In the genomic region with DNA sequence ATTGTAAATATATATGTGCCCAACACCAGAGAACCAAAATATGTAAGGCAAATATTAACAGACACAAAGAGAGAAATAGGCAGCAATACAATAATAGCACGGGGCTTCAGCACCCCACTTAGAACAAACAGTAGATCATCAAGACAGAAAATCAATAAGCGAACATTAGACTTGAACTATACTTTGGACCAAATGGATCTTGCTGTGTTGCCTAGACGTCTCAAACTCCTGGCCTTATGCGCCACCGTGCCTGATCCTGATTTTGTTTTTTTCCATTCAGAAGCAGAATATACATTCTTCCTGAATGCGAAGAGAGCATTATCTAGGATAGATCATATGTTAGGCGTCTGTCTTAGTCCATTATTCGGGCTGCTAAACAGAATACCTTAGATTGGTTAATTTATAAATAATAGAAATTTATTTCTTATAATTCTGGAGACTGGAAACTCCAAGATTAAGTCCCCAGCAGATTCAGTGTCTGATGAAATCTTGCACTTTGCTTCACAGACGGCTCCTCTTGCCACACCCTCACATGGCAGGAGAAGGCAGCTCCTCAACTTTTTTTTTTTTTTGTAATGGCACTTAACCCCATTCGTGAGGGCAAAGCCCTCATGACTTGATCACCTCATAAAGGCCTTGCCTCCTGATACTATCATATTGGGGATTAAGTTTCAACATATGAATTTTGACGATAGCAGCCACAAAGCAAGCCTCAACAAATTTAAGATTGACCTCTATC, we compare ENCODE assay signal across 24 cellular contexts.
"Had no signal": no experiment of that assay in that cellular context is flagged by ENCODE, and none has a peak within 500 bp of the region (broad histone marks: within the 10 kb centered on the region; RNA-seq: fewer than 3 reads in every experiment).

No MANE protein-coding gene starts in this region.

- H3K4me1 ChIP-seq: gastrocnemius medialis, pancreas, right atrium auricular region, sigmoid colon, spleen, suprapubic skin, transverse colon, uterus had no signal

- H3K4me3 Mint-ChIP-seq: memory B cell; mesothelial cell of epicardium; naive B cell; natural killer cell treated with Interleukin-12 subunit alpha and Interleukin-12 subunit beta and Interleukin-15 and Interleukin-18, amount 100 ng/mL, for 72 hours; neural crest cell; stimulated activated naive CD8-positive, alpha-beta T cell treated with anti-CD3 and anti-CD28 coated beads, Interleukin-15, amount 100 ng/mL, for 72 hours had no signal

- H3K27ac ChIP-seq: dorsolateral prefrontal cortex, epithelial cell of prostate, gastrocnemius medialis, neutrophil, pancreas, right atrium auricular region, sigmoid colon, spleen, suprapubic skin, transverse colon, upper lobe of right lung, uterus had no signal

- DNase-seq: dorsolateral prefrontal cortex; effector CD4-positive, alpha-beta T cell; foreskin fibroblast; gastrocnemius medialis; head of caudate nucleus; mucosa of descending colon; naive B cell; pancreas; sigmoid colon; spleen; stimulated activated naive CD4-positive, alpha-beta T cell; stimulated activated naive CD8-positive, alpha-beta T cell treated with anti-CD3 and anti-CD28 coated beads, Interleukin-15, amount 100 ng/mL, for 72 hours; transverse colon; upper lobe of right lung; uterus had no signal

- H3K36me3 Mint-ChIP-seq: mesothelial cell of epicardium had no signal

- H3K36me3 ChIP-seq: gastrocnemius medialis, neutrophil, pancreas, right atrium auricular region, sigmoid colon, spleen, suprapubic skin, transverse colon, upper lobe of right lung, uterus had no signal

- H3K4me3 ChIP-seq: dorsolateral prefrontal cortex, gastrocnemius medialis, lung, mucosa of descending colon, pancreas, right atrium auricular region, sigmoid colon, spleen, suprapubic skin, transverse colon, upper lobe of right lung, uterus had no signal

- H3K27ac Mint-ChIP-seq: memory B cell; mesothelial cell of epicardium; naive B cell; natural killer cell treated with Interleukin-12 subunit alpha and Interleukin-12 subunit beta and Interleukin-15 and Interleukin-18, amount 100 ng/mL, for 72 hours; stimulated activated naive CD8-positive, alpha-beta T cell treated with anti-CD3 and anti-CD28 coated beads, Interleukin-15, amount 100 ng/mL, for 72 hours had no signal

- H3K4me1 Mint-ChIP-seq: memory B cell; mesothelial cell of epicardium; naive B cell; neural crest cell; stimulated activated naive CD8-positive, alpha-beta T cell treated with anti-CD3 and anti-CD28 coated beads, Interleukin-15, amount 100 ng/mL, for 72 hours had no signal

- H3K9me3 ChIP-seq: gastrocnemius medialis, neutrophil had no signal
